ENCODE assay signal across 29 cellular contexts in genomic region chr3:49781415-49782199, GRCh38. TPM values are rescaled to one million over a fixed set of nuclear protein-coding genes. Genes with fewer than 3 reads are reported as not detected.
A peak's percentile ranks its signal among the peaks of the same experiment; 100 is the strongest.
DNase-seq lines count a peak whose midpoint lies in the region; ATAC-seq and TF ChIP-seq lines count a peak whose summit lies in the region.
"Had no signal": no experiment of that assay in that cellular context is flagged by ENCODE, and none has a peak within 500 bp of the region (broad histone marks: within the 10 kb centered on the region; RNA-seq: fewer than 3 reads in every experiment).

No MANE protein-coding gene starts in this region.

- H3K9ac ChIP-seq in trophoblast cell (ENCODE audit: low read length): no peak overlapping the region

- no peak overlapping the region for H3K27ac ChIP-seq in CD8-positive, alpha-beta memory T cell (ENCODE audit: low read depth, low read length)
- H3K27ac ChIP-seq in trophoblast cell (ENCODE audit: low read depth, low read length) (peak overlapping the region; percentile 41), RWPE1 (no peak overlapping the region; the same call in 1 of the 2 replicates)
- H3K27ac ChIP-seq: gastrocnemius medialis, HL-60, skin epidermis had no signal

- H3K14ac ChIP-seq in trophoblast cell (ENCODE audit: low read length): no peak overlapping the region

- peaks cover 9% of the 10 kb centered on the region for H3K79me1 ChIP-seq in trophoblast cell (ENCODE audit: low read length)

- ATAC-seq in stimulated activated memory B cell treated with anti-CD40 and anti-IgM and Interleukin-4, amounts not matched to agents 10 μg/mL and 1 μg/mL and 100 μg/mL, for 72 hours: no peak
- ATAC-seq: activated CD4-positive, alpha-beta T cell treated with anti-CD3 and anti-CD28 coated beads for 36 hours; gastrocnemius medialis; naive thymus-derived CD8-positive, alpha-beta T cell; stimulated activated naive CD8-positive, alpha-beta T cell treated with anti-CD3 and anti-CD28 coated beads, Interleukin-15, amount 100 ng/mL, for 72 hours had no signal

- peaks cover 5% of the 10 kb centered on the region for H3K36me3 ChIP-seq in CD8-positive, alpha-beta memory T cell (ENCODE audit: insufficient read depth, low read length)
- H3K36me3 ChIP-seq in trophoblast cell (ENCODE audit: control insufficient read depth in 1 of 2, insufficient read depth in 2 of 2, low read length in 2 of 2): peaks cover 16 to 17% of the 10 kb centered on the region in 2 experiments

- POLR2A ChIA-PET in CD8-positive, alpha-beta memory T cell (lab: Charles Lee): no interaction called here
- POLR2A ChIA-PET in RWPE1 (lab: Yijun Ruan, JAX; ENCODE audit: low non-redundant PET): interaction anchor here (0.6 kb wide), 1 partner anchor 42 kb away, joined by 12 read pairs; no protein-coding TSS in a partner anchor

- DNase-seq in CD8-positive, alpha-beta memory T cell: no peak
- no peak for DNase-seq in HFFc6
- DNase-seq in fibroblast of villous mesenchyme (ENCODE audit: low read depth): peak; percentile 94
- peak in 1 of 2 donors; percentile 38 for DNase-seq in trophoblast cell
- DNase-seq in RWPE1 (ENCODE audit: low spot score): no peak
- DNase-seq in kidney tubule cell (ENCODE audit: low spot score): no peak
- DNase-seq: activated CD4-positive, alpha-beta T cell treated with anti-CD3 and anti-CD28 coated beads for 36 hours; activated gamma-delta T cell; amniotic stem cell; central memory CD4-positive, alpha-beta T cell; COR-L47; erythroblast; gastrocnemius medialis; kidney; mesendoderm; MM.1S; naive thymus-derived CD8-positive, alpha-beta T cell; NCI-H1436 treated with DMSO at 0.1 percent for 48 hours; NCI-H2171; NCI-H526 treated with DMSO at 0.1 percent for 48 hours; OCI-M1; SHP77; stimulated activated naive CD8-positive, alpha-beta T cell treated with anti-CD3 and anti-CD28 coated beads, Interleukin-15, amount 100 ng/mL, for 72 hours; SW 1271 had no signal

- H3K9me3 ChIP-seq in CD8-positive, alpha-beta memory T cell (ENCODE audit: low read length): no peaks in the 10 kb centered on the region
- no peaks in the 10 kb centered on the region for H3K9me3 ChIP-seq in trophoblast cell (ENCODE audit: insufficient read depth, low read depth, low read length)
- H3K9me3 ChIP-seq: gastrocnemius medialis, upper lobe of left lung had no signal

- no CpG with 5 or more reads among the region's 5 CpGs for WGBS in trophoblast cell (ENCODE audit: extremely low coverage, insufficient coverage, insufficient read length)

- no peak overlapping the region for H3K4ac ChIP-seq in trophoblast cell (ENCODE audit: low read depth, low read length)

- no peak overlapping the region for H4K8ac ChIP-seq in trophoblast cell (ENCODE audit: low read depth, low read length)

- H3K4me1 ChIP-seq in CD8-positive, alpha-beta memory T cell (ENCODE audit: insufficient read depth, low read length): peaks cover 43% of the 10 kb centered on the region
- peaks cover 6 to 7% of the 10 kb centered on the region in 2 experiments for H3K4me1 ChIP-seq in trophoblast cell (ENCODE audit: control insufficient read depth in 1 of 2, insufficient read depth in 2 of 2, low read length in 2 of 2)

- H2BK120ac ChIP-seq in trophoblast cell (ENCODE audit: insufficient read depth, low read length, poor library complexity): no peak overlapping the region

- TF ChIP-seq CTCF in HFFc6 (IDR thresholded peaks at IDR 0.05) (no peak), fibroblast of villous mesenchyme (IDR thresholded peaks at IDR 0.05; ENCODE audit: insufficient read depth, low read depth, low read length) (no peak), RWPE1 (conservative IDR thresholded peaks at IDR 0.05; ENCODE audit: low read depth) (no peak)

- no peak overlapping the region for H3K4me3 ChIP-seq in CD8-positive, alpha-beta memory T cell (ENCODE audit: low read length)
- H3K4me3 ChIP-seq in fibroblast of villous mesenchyme (ENCODE audit: low read depth, low read length) (no peak overlapping the region), trophoblast cell (ENCODE audit: low read depth, low read length) (no peak overlapping the region)
- H3K4me3 ChIP-seq: gastrocnemius medialis, skin epidermis, upper lobe of left lung had no signal

- H4K91ac ChIP-seq in trophoblast cell (ENCODE audit: low read depth, low read length): no peak overlapping the region

- H2BK12ac ChIP-seq in trophoblast cell (ENCODE audit: low read length): no peak overlapping the region

- CTCF ChIA-PET in CD8-positive, alpha-beta memory T cell (lab: Charles Lee): interaction anchor here (0.6 kb wide), 1 partner anchor 11 kb away, joined by 3 read pairs; no protein-coding TSS in a partner anchor
- CTCF ChIA-PET in RWPE1 (lab: Yijun Ruan, JAX): interaction anchor here (0.6 kb wide), 1 partner anchor 176 kb away, joined by 3 read pairs; no protein-coding TSS in a partner anchor

- no peak overlapping the region for H3K18ac ChIP-seq in trophoblast cell (ENCODE audit: low read length)

- peaks cover 38 to 66% (median 54%) of the 10 kb centered on the region in 3 donors for H3K4me1 Mint-ChIP-seq in CD8-positive, alpha-beta memory T cell
- H3K4me1 Mint-ChIP-seq in HFFc6 (ENCODE audit: low read depth): peaks cover 28% of the 10 kb centered on the region
- peaks cover 39% of the 10 kb centered on the region for H3K4me1 Mint-ChIP-seq in stimulated activated memory B cell treated with anti-CD40 and anti-IgM and Interleukin-4, amounts not matched to agents 10 μg/mL and 1 μg/mL and 100 μg/mL, for 72 hours

- no peak overlapping the region for H4K12ac ChIP-seq in trophoblast cell (ENCODE audit: low read depth, low read length)

- H3K27me3 ChIP-seq in CD8-positive, alpha-beta memory T cell (ENCODE audit: insufficient read depth, low read length, poor library complexity, severe bottlenecking): no peaks in the 10 kb centered on the region
- no peaks in the 10 kb centered on the region for H3K27me3 ChIP-seq in trophoblast cell (ENCODE audit: insufficient read depth, low read length)
- H3K27me3 ChIP-seq: gastrocnemius medialis, upper lobe of left lung had no signal

- no peak overlapping the region for H3K4me2 ChIP-seq in trophoblast cell (ENCODE audit: low read length)

- no peak overlapping the region for H2AFZ ChIP-seq in trophoblast cell (ENCODE audit: insufficient read depth, low read length, poor library complexity)

- H3K36me3 Mint-ChIP-seq in CD8-positive, alpha-beta memory T cell: peaks cover 0 to 56% (median 2%) of the 10 kb centered on the region in 3 donors
- peaks cover 23% of the 10 kb centered on the region for H3K36me3 Mint-ChIP-seq in HFFc6 (ENCODE audit: low read depth)
- H3K36me3 Mint-ChIP-seq in stimulated activated memory B cell treated with anti-CD40 and anti-IgM and Interleukin-4, amounts not matched to agents 10 μg/mL and 1 μg/mL and 100 μg/mL, for 72 hours: peaks cover 27% of the 10 kb centered on the region

- H3K9me3 Mint-ChIP-seq in CD8-positive, alpha-beta memory T cell: no peaks in the 10 kb centered on the region
- H3K9me3 Mint-ChIP-seq in HFFc6: no peaks in the 10 kb centered on the region
- no peaks in the 10 kb centered on the region for H3K9me3 Mint-ChIP-seq in stimulated activated memory B cell treated with anti-CD40 and anti-IgM and Interleukin-4, amounts not matched to agents 10 μg/mL and 1 μg/mL and 100 μg/mL, for 72 hours
- H3K9me3 Mint-ChIP-seq: naive thymus-derived CD8-positive, alpha-beta T cell; stimulated activated naive CD8-positive, alpha-beta T cell treated with anti-CD3 and anti-CD28 coated beads, Interleukin-15, amount 100 ng/mL, for 72 hours had no signal

- peak overlapping the region in 3 of 7 donors; percentile 11 to 76 (median 61) for H3K4me3 Mint-ChIP-seq in CD8-positive, alpha-beta memory T cell
- no peak overlapping the region for H3K4me3 Mint-ChIP-seq in HFFc6
- no peak overlapping the region for H3K4me3 Mint-ChIP-seq in stimulated activated memory B cell treated with anti-CD40 and anti-IgM and Interleukin-4, amounts not matched to agents 10 μg/mL and 1 μg/mL and 100 μg/mL, for 72 hours
- H3K4me3 Mint-ChIP-seq: activated CD4-positive, alpha-beta T cell treated with anti-CD3 and anti-CD28 coated beads for 36 hours; stimulated activated naive CD8-positive, alpha-beta T cell treated with anti-CD3 and anti-CD28 coated beads, Interleukin-15, amount 100 ng/mL, for 72 hours had no signal

- peak overlapping the region in 5 of 8 donors; percentile 37 to 68 (median 56) for H3K27ac Mint-ChIP-seq in CD8-positive, alpha-beta memory T cell
- H3K27ac Mint-ChIP-seq in HFFc6: 0 out of 2 replicates have a peak overlapping the region, but pooled peaks have one; percentile 21
- H3K27ac Mint-ChIP-seq in stimulated activated memory B cell treated with anti-CD40 and anti-IgM and Interleukin-4, amounts not matched to agents 10 μg/mL and 1 μg/mL and 100 μg/mL, for 72 hours: no peak overlapping the region
- H3K27ac Mint-ChIP-seq: activated CD4-positive, alpha-beta T cell treated with anti-CD3 and anti-CD28 coated beads for 36 hours had no signal

- no peak overlapping the region for H2BK5ac ChIP-seq in trophoblast cell (ENCODE audit: low read depth, low read length, poor library complexity)

- H2AK5ac ChIP-seq in trophoblast cell (ENCODE audit: low read length): no peak overlapping the region

- peaks cover 14% of the 10 kb centered on the region for H3K79me2 ChIP-seq in trophoblast cell (ENCODE audit: control insufficient read depth, insufficient read depth, low read length, poor library complexity)

- no peaks in the 10 kb centered on the region for H3K27me3 Mint-ChIP-seq in CD8-positive, alpha-beta memory T cell
- H3K27me3 Mint-ChIP-seq in HFFc6 (ENCODE audit: insufficient read depth): peaks cover under 1% of the 10 kb centered on the region; the same call in 1 of the 2 replicates
- no peaks in the 10 kb centered on the region for H3K27me3 Mint-ChIP-seq in stimulated activated memory B cell treated with anti-CD40 and anti-IgM and Interleukin-4, amounts not matched to agents 10 μg/mL and 1 μg/mL and 100 μg/mL, for 72 hours
- H3K27me3 Mint-ChIP-seq: activated CD4-positive, alpha-beta T cell treated with anti-CD3 and anti-CD28 coated beads for 36 hours; naive thymus-derived CD8-positive, alpha-beta T cell; progenitor cell of endocrine pancreas; stimulated activated naive CD8-positive, alpha-beta T cell treated with anti-CD3 and anti-CD28 coated beads, Interleukin-15, amount 100 ng/mL, for 72 hours had no signal

- H3K23ac ChIP-seq in trophoblast cell (ENCODE audit: low read length): no peak overlapping the region

RNA-seq across cellular contexts. Expression of gene IP6K1, which starts 4.7 kb away (rescaled TPM):
- total RNA-seq in CD8-positive, alpha-beta memory T cell: 10 to 100 TPM; 37.1 to 47.5 TPM
- 26.1 TPM for polyA plus RNA-seq in CD8-positive, alpha-beta memory T cell
- 10 to 100 TPM; 29.8 to 43.7 (median 38.4) TPM for total RNA-seq in HFFc6 (2021; fragmentation: NEBNext Ultra II Directional; extraction: Animal tissue kit (Norgen Biotek cat#: 25700))
- 45.1 and 47.9 TPM in 2 replicates for total RNA-seq in fibroblast of villous mesenchyme
- 20.4 and 20.9 TPM in 2 replicates for polyA plus RNA-seq in trophoblast cell (2013)

RNA-seq across cellular contexts. Expression of gene CDHR4, which starts 18.1 kb away (rescaled TPM):
- total RNA-seq in CD8-positive, alpha-beta memory T cell: not detected
- not detected for polyA plus RNA-seq in CD8-positive, alpha-beta memory T cell
- total RNA-seq in HFFc6 (2021; fragmentation: NEBNext Ultra II Directional; extraction: Animal tissue kit (Norgen Biotek cat#: 25700)): under 1 TPM in 2 of 6 experiments, not detected in 4; 0.17 to 0.18 TPM
- total RNA-seq in fibroblast of villous mesenchyme: not detected in 2 replicates
- polyA plus RNA-seq in trophoblast cell (2013): 0.07 TPM in 1 of 2 replicates, not detected in the other
- total RNA-seq: gastrocnemius medialis; naive thymus-derived CD8-positive, alpha-beta T cell; progenitor cell of endocrine pancreas had no signal
- polyA plus RNA-seq: naive thymus-derived CD8-positive, alpha-beta T cell had no signal

RNA-seq across cellular contexts. Expression of gene INKA1, which starts 21.5 kb away (rescaled TPM):
- total RNA-seq in CD8-positive, alpha-beta memory T cell: 1 to 10 TPM; 1.1 to 1.7 TPM
- polyA plus RNA-seq in CD8-positive, alpha-beta memory T cell: 1.1 TPM
- total RNA-seq in HFFc6 (2021; fragmentation: NEBNext Ultra II Directional; extraction: Animal tissue kit (Norgen Biotek cat#: 25700)): 1 to 10 TPM; 3.2 to 4.3 (median 3.6) TPM
- 4.7 and 11.0 TPM in 2 replicates for total RNA-seq in fibroblast of villous mesenchyme
- polyA plus RNA-seq in trophoblast cell (2013): 2.0 and 2.5 TPM in 2 replicates
- total RNA-seq: progenitor cell of endocrine pancreas had no signal

RNA-seq across cellular contexts. Expression of gene UBA7, which starts 32.1 kb away (rescaled TPM):
- total RNA-seq in CD8-positive, alpha-beta memory T cell: 10 to 100 TPM; 57.8 to 58.3 TPM
- 40.7 TPM for polyA plus RNA-seq in CD8-positive, alpha-beta memory T cell
- 10 to 100 TPM; 11.9 to 32.6 (median 28.3) TPM for total RNA-seq in HFFc6 (2021; fragmentation: NEBNext Ultra II Directional; extraction: Animal tissue kit (Norgen Biotek cat#: 25700))
- total RNA-seq in fibroblast of villous mesenchyme: 44.0 and 48.0 TPM in 2 replicates
- 2.0 and 2.7 TPM in 2 replicates for polyA plus RNA-seq in trophoblast cell (2013)

RNA-seq across cellular contexts. Expression of gene GMPPB, which starts 57.9 kb away (rescaled TPM):
- total RNA-seq in CD8-positive, alpha-beta memory T cell: 10 to 100 TPM; 52.6 to 53.8 TPM
- polyA plus RNA-seq in CD8-positive, alpha-beta memory T cell: 24.6 TPM
- 10 to 100 TPM; 30.5 to 39.4 (median 34.8) TPM for total RNA-seq in HFFc6 (2021; fragmentation: NEBNext Ultra II Directional; extraction: Animal tissue kit (Norgen Biotek cat#: 25700))
- 30.2 and 31.6 TPM in 2 replicates for total RNA-seq in fibroblast of villous mesenchyme
- 39.9 and 42.9 TPM in 2 replicates for polyA plus RNA-seq in trophoblast cell (2013)
